2 cellular contexts compared by ENCODE assay signal in genomic region chr3:120094776-120095225, GRCh38.
TF ChIP-seq lines count a peak whose summit lies in the region.

No MANE protein-coding gene starts in this region.

TF ChIP-seq in HCT116, 20 proteins besides CTCF, POLR2A, EP300 and RAD21:
- TF ChIP-seq ZBTB33 (IDR thresholded peaks at IDR 0.05; ENCODE audit: extremely low read depth, insufficient replicate concordance, low read length) (no peak), SP1 (IDR thresholded peaks at IDR 0.05; ENCODE audit: low read depth) (peak; percentile 97), JUND (IDR thresholded peaks at IDR 0.05) (no peak), TCF7L2 (IDR thresholded peaks at IDR 0.05; ENCODE audit: borderline replicate concordance, extremely low read depth, insufficient read depth, insufficient read length) (peak; percentile 68), ZFX (IDR thresholded peaks at IDR 0.05) (no peak), CEBPB (IDR thresholded peaks at IDR 0.05; ENCODE audit: low read depth) (no peak)

TF ChIP-seq in GM12878, 131 proteins besides CTCF, POLR2A, EP300 and RAD21 (continues in another document):
- TF ChIP-seq, protein P1, sequence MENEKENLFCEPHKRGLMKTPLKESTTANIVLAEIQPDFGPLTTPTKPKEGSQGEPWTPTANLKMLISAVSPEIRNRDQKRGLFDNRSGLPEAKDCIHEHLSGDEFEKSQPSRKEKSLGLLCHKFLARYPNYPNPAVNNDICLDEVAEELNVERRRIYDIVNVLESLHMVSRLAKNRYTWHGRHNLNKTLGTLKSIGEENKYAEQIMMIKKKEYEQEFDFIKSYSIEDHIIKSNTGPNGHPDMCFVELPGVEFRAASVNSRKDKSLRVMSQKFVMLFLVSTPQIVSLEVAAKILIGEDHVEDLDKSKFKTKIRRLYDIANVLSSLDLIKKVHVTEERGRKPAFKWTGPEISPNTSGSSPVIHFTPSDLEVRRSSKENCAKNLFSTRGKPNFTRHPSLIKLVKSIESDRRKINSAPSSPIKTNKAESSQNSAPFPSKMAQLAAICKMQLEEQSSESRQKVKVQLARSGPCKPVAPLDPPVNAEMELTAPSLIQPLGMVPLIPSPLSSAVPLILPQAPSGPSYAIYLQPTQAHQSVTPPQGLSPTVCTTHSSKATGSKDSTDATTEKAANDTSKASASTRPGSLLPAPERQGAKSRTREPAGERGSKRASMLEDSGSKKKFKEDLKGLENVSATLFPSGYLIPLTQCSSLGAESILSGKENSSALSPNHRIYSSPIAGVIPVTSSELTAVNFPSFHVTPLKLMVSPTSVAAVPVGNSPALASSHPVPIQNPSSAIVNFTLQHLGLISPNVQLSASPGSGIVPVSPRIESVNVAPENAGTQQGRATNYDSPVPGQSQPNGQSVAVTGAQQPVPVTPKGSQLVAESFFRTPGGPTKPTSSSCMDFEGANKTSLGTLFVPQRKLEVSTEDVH (IDR thresholded peaks at IDR 0.05; ENCODE audit: low read depth, partially characterized antibody) = no peak
- TF ChIP-seq, protein P2, sequence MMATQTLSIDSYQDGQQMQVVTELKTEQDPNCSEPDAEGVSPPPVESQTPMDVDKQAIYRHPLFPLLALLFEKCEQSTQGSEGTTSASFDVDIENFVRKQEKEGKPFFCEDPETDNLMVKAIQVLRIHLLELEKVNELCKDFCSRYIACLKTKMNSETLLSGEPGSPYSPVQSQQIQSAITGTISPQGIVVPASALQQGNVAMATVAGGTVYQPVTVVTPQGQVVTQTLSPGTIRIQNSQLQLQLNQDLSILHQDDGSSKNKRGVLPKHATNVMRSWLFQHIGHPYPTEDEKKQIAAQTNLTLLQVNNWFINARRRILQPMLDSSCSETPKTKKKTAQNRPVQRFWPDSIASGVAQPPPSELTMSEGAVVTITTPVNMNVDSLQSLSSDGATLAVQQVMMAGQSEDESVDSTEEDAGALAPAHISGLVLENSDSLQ (IDR thresholded peaks at IDR 0.05) = peak; percentile 41; the same call in 1 of the 2 replicates
- TF ChIP-seq NRF1 (conservative IDR thresholded peaks at IDR 0.05; ENCODE audit: low read depth, low read length) (0 out of 2 replicates have a peak, but pooled peaks have one; percentile 14), LARP7 (IDR thresholded peaks at IDR 0.05) (no peak), GABPA (IDR thresholded peaks at IDR 0.05; ENCODE audit: low read depth) (no peak), ESRRA (IDR thresholded peaks at IDR 0.05; ENCODE audit: low read length) (no peak), SP1 (IDR thresholded peaks at IDR 0.05; ENCODE audit: low read depth, low read length) (peak; percentile 98), EZH2 (IDR thresholded peaks at IDR 0.05; ENCODE audit: borderline replicate concordance, control insufficient read depth, low read depth, low read length) (no peak), TCF3 (IDR thresholded peaks at IDR 0.05; ENCODE audit: borderline replicate concordance, insufficient read depth, low read depth, low read length) (no peak), FOS (IDR thresholded peaks at IDR 0.05; ENCODE audit: borderline replicate concordance, extremely low read depth, insufficient read length) (peak; percentile 58), NBN (IDR thresholded peaks at IDR 0.05) (no peak), KDM1A (IDR thresholded peaks at IDR 0.05; ENCODE audit: borderline replicate concordance) (no peak), ZSCAN29 (IDR thresholded peaks at IDR 0.05) (no peak), JUND (IDR thresholded peaks at IDR 0.05; ENCODE audit: low read depth, low read length) (no peak), CREB1 (IDR thresholded peaks at IDR 0.05; ENCODE audit: low read depth) (peak; percentile 82; the same call in 1 of the 2 replicates), SREBF2 (IDR thresholded peaks at IDR 0.05; ENCODE audit: low read length) (peak; percentile 75), KLF5 (IDR thresholded peaks at IDR 0.05; ENCODE audit: partially characterized antibody) (no peak), POLR2AphosphoS2 (IDR thresholded peaks at IDR 0.05; ENCODE audit: low read depth, low read length) (no peak), SIX5 (IDR thresholded peaks at IDR 0.05; ENCODE audit: low read depth, low read length, severe bottlenecking) (peak; percentile 16), SKIL (IDR thresholded peaks at IDR 0.05; ENCODE audit: low read depth, poor library complexity, severe bottlenecking) (peak; percentile 69), GATAD2B (conservative IDR thresholded peaks at IDR 0.05; ENCODE audit: low read depth) (no peak), YBX1 (IDR thresholded peaks at IDR 0.05) (no peak), ZNF622 (IDR thresholded peaks at IDR 0.05) (no peak), SPI1 (IDR thresholded peaks at IDR 0.05; ENCODE audit: borderline replicate concordance, insufficient read depth, low read depth, low read length) (peak; percentile 46; the same call in 1 of the 2 replicates), IRF4 (IDR thresholded peaks at IDR 0.05; ENCODE audit: low read depth, low read length) (no peak), HDAC2 (IDR thresholded peaks at IDR 0.05) (no peak), BHLHE40 (IDR thresholded peaks at IDR 0.05; ENCODE audit: borderline replicate concordance in 1 of 2, low read depth in 2 of 2, low read length in 1 of 2) (0 out of 4 replicates have a peak, but pooled peaks of 1 of the 2 experiments have one; percentile 1), MAX (IDR thresholded peaks at IDR 0.05; ENCODE audit: low read depth, low read length) (no peak), BCL11A (IDR thresholded peaks at IDR 0.05; ENCODE audit: low read depth, low read length) (no peak), CBFB (IDR thresholded peaks at IDR 0.05; ENCODE audit: low read depth) (no peak), CBX3 (IDR thresholded peaks at IDR 0.05; ENCODE audit: borderline replicate concordance, low read depth) (no peak), ZNF274 (IDR thresholded peaks at IDR 0.05; ENCODE audit: insufficient read depth, insufficient read length) (no peak), WRNIP1 (IDR thresholded peaks at IDR 0.05; ENCODE audit: borderline replicate concordance, low read depth, low read length) (no peak), KAT2A (conservative IDR thresholded peaks at IDR 0.05; ENCODE audit: control insufficient read depth, low read depth, low read length) (no peak), NFXL1 (IDR thresholded peaks at IDR 0.05; ENCODE audit: borderline replicate concordance) (no peak), ZNF207 (IDR thresholded peaks at IDR 0.05; ENCODE audit: borderline replicate concordance) (no peak), BCLAF1 (IDR thresholded peaks at IDR 0.05) (no peak), MEF2B (IDR thresholded peaks at IDR 0.05; ENCODE audit: partially characterized antibody, poor library complexity, severe bottlenecking) (peak; percentile 65), BMI1 (IDR thresholded peaks at IDR 0.05; ENCODE audit: borderline replicate concordance) (no peak), ZNF384 (IDR thresholded peaks at IDR 0.05; ENCODE audit: borderline replicate concordance, low read depth, low read length) (no peak), RFX5 (IDR thresholded peaks at IDR 0.05; ENCODE audit: low read depth, low read length) (peak; percentile 92; the same call in 1 of the 2 replicates), ZBTB33 (IDR thresholded peaks at IDR 0.05) (no peak), POU2F2 (IDR thresholded peaks at IDR 0.05; ENCODE audit: borderline replicate concordance, low read depth, low read length) (no peak)
- TF ChIP-seq, protein P3, sequence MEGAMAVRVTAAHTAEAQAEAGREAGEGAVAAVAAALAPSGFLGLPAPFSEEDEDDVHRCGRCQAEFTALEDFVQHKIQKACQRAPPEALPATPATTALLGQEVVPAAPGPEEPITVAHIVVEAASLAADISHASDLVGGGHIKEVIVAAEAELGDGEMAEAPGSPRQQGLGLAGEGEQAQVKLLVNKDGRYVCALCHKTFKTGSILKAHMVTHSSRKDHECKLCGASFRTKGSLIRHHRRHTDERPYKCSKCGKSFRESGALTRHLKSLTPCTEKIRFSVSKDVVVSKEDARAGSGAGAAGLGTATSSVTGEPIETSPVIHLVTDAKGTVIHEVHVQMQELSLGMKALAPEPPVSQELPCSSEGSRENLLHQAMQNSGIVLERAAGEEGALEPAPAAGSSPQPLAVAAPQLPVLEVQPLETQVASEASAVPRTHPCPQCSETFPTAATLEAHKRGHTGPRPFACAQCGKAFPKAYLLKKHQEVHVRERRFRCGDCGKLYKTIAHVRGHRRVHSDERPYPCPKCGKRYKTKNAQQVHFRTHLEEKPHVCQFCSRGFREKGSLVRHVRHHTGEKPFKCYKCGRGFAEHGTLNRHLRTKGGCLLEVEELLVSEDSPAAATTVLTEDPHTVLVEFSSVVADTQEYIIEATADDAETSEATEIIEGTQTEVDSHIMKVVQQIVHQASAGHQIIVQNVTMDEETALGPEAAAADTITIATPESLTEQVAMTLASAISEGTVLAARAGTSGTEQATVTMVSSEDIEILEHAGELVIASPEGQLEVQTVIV (IDR thresholded peaks at IDR 0.05; ENCODE audit: borderline replicate concordance, partially characterized antibody) = no peak
- TF ChIP-seq, protein P4, sequence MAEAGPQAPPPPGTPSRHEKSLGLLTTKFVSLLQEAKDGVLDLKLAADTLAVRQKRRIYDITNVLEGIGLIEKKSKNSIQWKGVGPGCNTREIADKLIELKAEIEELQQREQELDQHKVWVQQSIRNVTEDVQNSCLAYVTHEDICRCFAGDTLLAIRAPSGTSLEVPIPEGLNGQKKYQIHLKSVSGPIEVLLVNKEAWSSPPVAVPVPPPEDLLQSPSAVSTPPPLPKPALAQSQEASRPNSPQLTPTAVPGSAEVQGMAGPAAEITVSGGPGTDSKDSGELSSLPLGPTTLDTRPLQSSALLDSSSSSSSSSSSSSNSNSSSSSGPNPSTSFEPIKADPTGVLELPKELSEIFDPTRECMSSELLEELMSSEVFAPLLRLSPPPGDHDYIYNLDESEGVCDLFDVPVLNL (IDR thresholded peaks at IDR 0.05; ENCODE audit: low read depth, low read length) = no peak
- TF ChIP-seq, protein P5, sequence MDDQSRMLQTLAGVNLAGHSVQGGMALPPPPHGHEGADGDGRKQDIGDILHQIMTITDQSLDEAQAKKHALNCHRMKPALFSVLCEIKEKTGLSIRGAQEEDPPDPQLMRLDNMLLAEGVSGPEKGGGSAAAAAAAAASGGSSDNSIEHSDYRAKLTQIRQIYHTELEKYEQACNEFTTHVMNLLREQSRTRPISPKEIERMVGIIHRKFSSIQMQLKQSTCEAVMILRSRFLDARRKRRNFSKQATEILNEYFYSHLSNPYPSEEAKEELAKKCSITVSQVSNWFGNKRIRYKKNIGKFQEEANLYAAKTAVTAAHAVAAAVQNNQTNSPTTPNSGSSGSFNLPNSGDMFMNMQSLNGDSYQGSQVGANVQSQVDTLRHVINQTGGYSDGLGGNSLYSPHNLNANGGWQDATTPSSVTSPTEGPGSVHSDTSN (IDR thresholded peaks at IDR 0.05; ENCODE audit: insufficient replicate concordance, low read depth, low read length) = peak; percentile 58
- TF ChIP-seq, protein P6, sequence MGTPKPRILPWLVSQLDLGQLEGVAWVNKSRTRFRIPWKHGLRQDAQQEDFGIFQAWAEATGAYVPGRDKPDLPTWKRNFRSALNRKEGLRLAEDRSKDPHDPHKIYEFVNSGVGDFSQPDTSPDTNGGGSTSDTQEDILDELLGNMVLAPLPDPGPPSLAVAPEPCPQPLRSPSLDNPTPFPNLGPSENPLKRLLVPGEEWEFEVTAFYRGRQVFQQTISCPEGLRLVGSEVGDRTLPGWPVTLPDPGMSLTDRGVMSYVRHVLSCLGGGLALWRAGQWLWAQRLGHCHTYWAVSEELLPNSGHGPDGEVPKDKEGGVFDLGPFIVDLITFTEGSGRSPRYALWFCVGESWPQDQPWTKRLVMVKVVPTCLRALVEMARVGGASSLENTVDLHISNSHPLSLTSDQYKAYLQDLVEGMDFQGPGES (IDR thresholded peaks at IDR 0.05) = peak; percentile 83; the same call in 1 of the 2 replicates
